ENCODE assay signal across 9 cellular contexts in the genomic region with DNA sequence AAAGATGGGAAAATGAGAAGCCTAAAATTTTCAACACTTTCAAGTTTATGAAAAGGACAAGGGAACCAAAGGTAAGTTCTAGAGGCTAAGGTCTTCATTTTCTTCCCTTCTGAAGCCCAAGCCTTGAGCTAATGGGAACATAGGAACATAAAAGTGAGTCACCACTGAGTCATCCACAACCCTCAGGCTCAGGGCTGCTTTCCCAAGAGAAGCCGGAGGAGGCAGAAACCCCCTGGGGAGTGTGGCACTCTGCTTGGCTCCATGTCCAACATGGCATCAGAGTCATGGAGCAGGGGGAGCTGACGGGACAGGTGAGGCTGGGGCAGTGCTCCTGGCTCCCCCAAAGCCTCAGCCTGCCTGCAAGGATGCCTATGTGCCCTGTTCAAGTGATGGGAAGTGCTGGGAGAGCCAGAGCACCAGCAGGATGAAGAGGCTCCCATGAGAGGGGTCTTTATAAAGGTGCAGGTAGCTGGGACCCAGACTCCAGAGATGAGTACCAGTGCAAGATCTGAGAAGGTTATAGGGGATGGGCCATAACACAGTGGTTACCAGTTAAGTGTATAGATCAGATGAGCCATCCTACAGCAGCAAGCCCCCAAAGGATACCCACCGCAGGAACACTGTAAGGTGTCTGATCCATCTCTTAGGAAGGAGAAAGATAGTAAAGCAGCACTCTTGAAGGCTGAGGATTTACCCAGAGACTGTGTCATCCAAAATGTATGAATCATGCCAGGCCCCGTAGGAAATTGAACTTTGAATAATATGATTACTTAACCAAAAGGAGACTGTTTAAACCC. TPM values are rescaled to one million over a fixed set of nuclear protein-coding genes. Genes with fewer than 3 reads are reported as not detected.
DNase-seq lines count a peak whose midpoint lies in the region; ATAC-seq and TF ChIP-seq lines count a peak whose summit lies in the region.
"Had no signal": no experiment of that assay in that cellular context is flagged by ENCODE, and none has a peak within 500 bp of the region (broad histone marks: within the 10 kb centered on the region; RNA-seq: fewer than 3 reads in every experiment).

No MANE protein-coding gene starts in this region.

- no peak for TF ChIP-seq EP300 in SK-N-SH (IDR thresholded peaks at IDR 0.05; ENCODE audit: borderline replicate concordance in 1 of 2, low read depth in 1 of 2, low read length in 1 of 2)

- peak overlapping the region; percentile 84 for H3K4me3 Mint-ChIP-seq in HFFc6

- no peak overlapping the region for H3K4me3 ChIP-seq in SK-N-SH (ENCODE audit: low read depth in 2 of 2, low read length in 1 of 2)
- H3K4me3 ChIP-seq in fibroblast of villous mesenchyme (ENCODE audit: low read depth, low read length) = no peak overlapping the region
- no peak overlapping the region for H3K4me3 ChIP-seq in upper lobe of right lung

- peaks cover 6 to 11% of the 10 kb centered on the region in 2 experiments; a peak in 3 of 4 replicates for H3K4me1 ChIP-seq in SK-N-SH (ENCODE audit: control insufficient read depth in 1 of 2, insufficient read depth in 2 of 2, low read depth in 1 of 2, low read length in 1 of 2)
- no peaks in the 10 kb centered on the region for H3K4me1 ChIP-seq in upper lobe of right lung

- peaks cover 10% of the 10 kb centered on the region for H3F3A ChIP-seq in SK-N-SH (replicated peaks; ENCODE audit: insufficient read depth)

- H3K27ac ChIP-seq in SK-N-SH (ENCODE audit: low read depth in 2 of 2, low read length in 1 of 2) (peak overlapping the region in 1 of 2 experiments; percentile 94; a peak in 2 of 4 replicates), upper lobe of right lung (no peak overlapping the region)

- H3K36me3 Mint-ChIP-seq in HFFc6 (ENCODE audit: low read depth) = peaks cover 5% of the 10 kb centered on the region; the same call in 1 of the 2 replicates

- H3K9me2 ChIP-seq in SK-N-SH = no peaks in the 10 kb centered on the region

- DNase-seq in HFFc6 = peak; percentile 86
- no peak for DNase-seq in SK-N-SH
- peak; percentile 76 for DNase-seq in fibroblast of villous mesenchyme (ENCODE audit: low read depth)
- DNase-seq in upper lobe of right lung = no peak
- no peak for DNase-seq in NCI-H2171 (lab: John Stamatoyannopoulos, UW)
- DNase-seq in GM10248 (ENCODE audit: extremely low spot score) = no peak
- DNase-seq: left ventricle myocardium superior, NCI-H1694 had no signal

- H3K27ac Mint-ChIP-seq in HFFc6 = peak overlapping the region; percentile 98

- CTCF ChIA-PET in SK-N-SH (lab: Yijun Ruan, JAX) = interaction anchor here (1.0 to 2.1 kb wide), 4 partner anchors 14 to 422 kb away, joined by 3 to 12 read pairs (median 7); no protein-coding TSS in a partner anchor
- CTCF ChIA-PET in GM10248 (lab: Yijun Ruan, JAX) = interaction anchor here (3.0 kb wide), 1 partner anchor 14 kb away, joined by 11 read pairs; no protein-coding TSS in a partner anchor

- no peaks in the 10 kb centered on the region for H4K20me1 ChIP-seq in SK-N-SH (ENCODE audit: insufficient read depth)

- 28% methylated on average over 4 of the region's 4 CpGs for WGBS in SK-N-SH (ENCODE audit: low lambda C conversion rate)

- no peak for TF ChIP-seq RAD21 in SK-N-SH (IDR thresholded peaks at IDR 0.05; ENCODE audit: low read length)

- peaks cover 32% of the 10 kb centered on the region for H3K4me1 Mint-ChIP-seq in HFFc6 (ENCODE audit: low read depth)

- H3K27me3 ChIP-seq in SK-N-SH (ENCODE audit: insufficient read depth) (no peaks in the 10 kb centered on the region), upper lobe of right lung (no peaks in the 10 kb centered on the region)

- peak overlapping the region; percentile 46; the same call in 1 of the 2 replicates for H3K9ac ChIP-seq in SK-N-SH

- peak overlapping the region; percentile 81 for H2AFZ ChIP-seq in SK-N-SH (ENCODE audit: low read depth)

- POLR2A ChIA-PET in SK-N-SH (lab: Yijun Ruan, JAX) = no interaction called here
- POLR2A ChIA-PET in GM10248 (lab: Yijun Ruan, JAX) = no interaction called here

- H3K4me2 ChIP-seq in SK-N-SH = peak overlapping the region; percentile 52; the same call in 1 of the 2 replicates

- intact Hi-C loops in upper lobe of right lung (cut with DNase I) = no loop called here

- no peaks in the 10 kb centered on the region for H3K79me2 ChIP-seq in SK-N-SH (ENCODE audit: insufficient read depth)

- TF ChIP-seq CTCF in HFFc6 (IDR thresholded peaks at IDR 0.05) = peak; percentile 56
- peak; percentile 31; the same call in 1 of the 2 replicates for TF ChIP-seq CTCF in SK-N-SH (IDR thresholded peaks at IDR 0.05)
- no peak for TF ChIP-seq CTCF in fibroblast of villous mesenchyme (IDR thresholded peaks at IDR 0.05; ENCODE audit: insufficient read depth, low read depth, low read length)
- no peak for TF ChIP-seq CTCF in upper lobe of right lung (IDR thresholded peaks at IDR 0.05)
- TF ChIP-seq CTCF in GM10248 (IDR thresholded peaks at IDR 0.05; ENCODE audit: control extremely low read depth, extremely low read depth, low read depth, missing control alignments) = no peak

- peaks cover 3% of the 10 kb centered on the region for H3K9me3 Mint-ChIP-seq in HFFc6

- H3K9me3 ChIP-seq in SK-N-SH = no peaks in the 10 kb centered on the region
- H3K9me3 ChIP-seq in upper lobe of right lung = no peaks in the 10 kb centered on the region

- H3K27me3 Mint-ChIP-seq in HFFc6 (ENCODE audit: insufficient read depth) = peaks cover 2% of the 10 kb centered on the region

- ATAC-seq in upper lobe of right lung (peak; percentile 40), HG03108 (IDR thresholded peaks at IDR 0.05; ENCODE audit: unreplicated experiment) (no peak)
- ATAC-seq: left ventricle myocardium superior had no signal

- no peaks in the 10 kb centered on the region for H3K36me3 ChIP-seq in SK-N-SH (replicated peaks in 1 of 2; ENCODE audit: control insufficient read depth in 1 of 2, insufficient read depth in 2 of 2, low read length in 1 of 2)
- H3K36me3 ChIP-seq in upper lobe of right lung = no peaks in the 10 kb centered on the region

TF ChIP-seq in SK-N-SH, 30 proteins besides CTCF, POLR2A, EP300 and RAD21 (continues in another document):
- TF ChIP-seq RXRA (IDR thresholded peaks at IDR 0.05; ENCODE audit: borderline replicate concordance, low read depth) = no peak
- no peak for TF ChIP-seq FOXM1 (IDR thresholded peaks at IDR 0.05; ENCODE audit: low read depth)
- TF ChIP-seq, protein P1, sequence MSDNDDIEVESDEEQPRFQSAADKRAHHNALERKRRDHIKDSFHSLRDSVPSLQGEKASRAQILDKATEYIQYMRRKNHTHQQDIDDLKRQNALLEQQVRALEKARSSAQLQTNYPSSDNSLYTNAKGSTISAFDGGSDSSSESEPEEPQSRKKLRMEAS (IDR thresholded peaks at IDR 0.05; ENCODE audit: low read depth) = 0 out of 2 replicates have a peak, but pooled peaks have one; percentile 38
- peak; percentile 47 for TF ChIP-seq TCF12 (IDR thresholded peaks at IDR 0.05)
- TF ChIP-seq EZH2phosphoT487 (IDR thresholded peaks at IDR 0.05; ENCODE audit: borderline replicate concordance, low read depth) = no peak
- TF ChIP-seq JUND (IDR thresholded peaks at IDR 0.05) = peak; percentile 93
- TF ChIP-seq CHD2 (IDR thresholded peaks at IDR 0.05; ENCODE audit: low read length, partially characterized antibody) = no peak
- TF ChIP-seq FOXJ3 (CRISPR knock-in tag; IDR thresholded peaks at IDR 0.05) = no peak
- TF ChIP-seq, protein P2, sequence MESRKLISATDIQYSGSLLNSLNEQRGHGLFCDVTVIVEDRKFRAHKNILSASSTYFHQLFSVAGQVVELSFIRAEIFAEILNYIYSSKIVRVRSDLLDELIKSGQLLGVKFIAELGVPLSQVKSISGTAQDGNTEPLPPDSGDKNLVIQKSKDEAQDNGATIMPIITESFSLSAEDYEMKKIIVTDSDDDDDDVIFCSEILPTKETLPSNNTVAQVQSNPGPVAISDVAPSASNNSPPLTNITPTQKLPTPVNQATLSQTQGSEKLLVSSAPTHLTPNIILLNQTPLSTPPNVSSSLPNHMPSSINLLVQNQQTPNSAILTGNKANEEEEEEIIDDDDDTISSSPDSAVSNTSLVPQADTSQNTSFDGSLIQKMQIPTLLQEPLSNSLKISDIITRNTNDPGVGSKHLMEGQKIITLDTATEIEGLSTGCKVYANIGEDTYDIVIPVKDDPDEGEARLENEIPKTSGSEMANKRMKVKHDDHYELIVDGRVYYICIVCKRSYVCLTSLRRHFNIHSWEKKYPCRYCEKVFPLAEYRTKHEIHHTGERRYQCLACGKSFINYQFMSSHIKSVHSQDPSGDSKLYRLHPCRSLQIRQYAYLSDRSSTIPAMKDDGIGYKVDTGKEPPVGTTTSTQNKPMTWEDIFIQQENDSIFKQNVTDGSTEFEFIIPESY (IDR thresholded peaks at IDR 0.05; ENCODE audit: borderline replicate concordance, low read depth) = no peak
- TF ChIP-seq NFIC (IDR thresholded peaks at IDR 0.05; ENCODE audit: borderline replicate concordance) = peak; percentile 61; the same call in 1 of the 2 replicates
- peak; percentile 97 for TF ChIP-seq FOSL2 (IDR thresholded peaks at IDR 0.05; ENCODE audit: borderline replicate concordance, low read depth)
- TF ChIP-seq, protein P3, sequence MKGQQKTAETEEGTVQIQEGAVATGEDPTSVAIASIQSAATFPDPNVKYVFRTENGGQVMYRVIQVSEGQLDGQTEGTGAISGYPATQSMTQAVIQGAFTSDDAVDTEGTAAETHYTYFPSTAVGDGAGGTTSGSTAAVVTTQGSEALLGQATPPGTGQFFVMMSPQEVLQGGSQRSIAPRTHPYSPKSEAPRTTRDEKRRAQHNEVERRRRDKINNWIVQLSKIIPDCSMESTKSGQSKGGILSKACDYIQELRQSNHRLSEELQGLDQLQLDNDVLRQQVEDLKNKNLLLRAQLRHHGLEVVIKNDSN (IDR thresholded peaks at IDR 0.05; ENCODE audit: borderline replicate concordance, low read depth) = no peak

RNA-seq across cellular contexts. Expression of a gene that starts 31.8 kb away (rescaled TPM):
- total RNA-seq in HFFc6 (2021; fragmentation: NEBNext Ultra II Directional; extraction: Animal tissue kit (Norgen Biotek cat#: 25700)) = not detected
- polyA plus RNA-seq in SK-N-SH (2012; rRNA removed) = 0.02 and 0.08 TPM in 2 replicates
- 0.03 and 0.05 TPM in 2 replicates for polyA plus RNA-seq in SK-N-SH (2012; cell fraction: cytosol; rRNA removed)
- polyA plus RNA-seq in SK-N-SH (2012; cell fraction: nucleus; rRNA removed) = 0.08 and 0.24 TPM in 2 replicates
- total RNA-seq in fibroblast of villous mesenchyme = under 0.01 TPM in 1 of 2 replicates, not detected in the other
- total RNA-seq in upper lobe of right lung = 0.61 TPM

Comparison
In these comparisons a context has a peak if more than half of its experiments do, and no peak if none do; other contexts are left out.
1. DNase-seq: peak in HFFc6 (single experiment) and fibroblast of villous mesenchyme (single experiment); none in SK-N-SH (single experiment), upper lobe of right lung (single experiment), NCI-H2171 (single experiment) and GM10248 (single experiment).
2. CTCF ChIP-seq: peak in HFFc6 (single experiment) and SK-N-SH (single experiment); none in fibroblast of villous mesenchyme (single experiment), upper lobe of right lung (single experiment) and GM10248 (single experiment).